ENCODE assay signal across 35 cellular contexts in the genomic region with DNA sequence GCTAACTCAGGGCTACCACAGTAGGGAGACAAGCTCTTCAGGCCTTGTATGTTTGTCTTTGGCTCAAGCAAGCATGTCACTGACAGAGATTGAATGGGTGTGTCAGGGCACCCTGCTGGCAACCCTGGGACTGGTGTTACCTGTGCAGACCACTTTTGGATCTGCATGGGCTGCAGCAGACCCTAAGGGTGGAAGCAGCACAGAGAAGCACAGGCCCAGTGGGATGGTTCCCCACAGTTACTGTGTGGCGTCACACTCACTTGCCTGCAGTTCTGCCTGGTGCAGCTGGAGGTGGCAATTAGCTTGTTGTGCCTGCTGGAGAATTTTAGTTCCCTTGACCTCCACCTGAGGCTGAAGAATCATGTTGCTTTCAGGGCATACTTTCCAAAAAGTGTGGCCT. TPM values are rescaled to one million over a fixed set of nuclear protein-coding genes. Genes with fewer than 3 reads are reported as not detected.
"Had no signal": no experiment of that assay in that cellular context is flagged by ENCODE, and none has a peak within 500 bp of the region (broad histone marks: within the 10 kb centered on the region; RNA-seq: fewer than 3 reads in every experiment).

No MANE protein-coding gene starts in this region.

- H3K4me3 ChIP-seq: MG63, PC-9, SJCRH30, SK-N-MC had no signal

- H3K27ac ChIP-seq: PC-9, RWPE1, SJCRH30, SK-N-MC had no signal

- H3K27me3 ChIP-seq: MG63, SJCRH30 had no signal

- H3K9me3 ChIP-seq: MG63, SJCRH30 had no signal

- H3K4me1 ChIP-seq: SJCRH30 had no signal

- DNase-seq: Kasumi-1, KG1, MG63, NCI-H1048, NCI-H1092 treated with DMSO at 0.1 percent for 48 hours, NCI-H1105 treated with DMSO at 0.1 percent for 48 hours, NCI-H1417, NCI-H1436, NCI-H146, NCI-H1694, NCI-H187, NCI-H1930, NCI-H2029 treated with DMSO at 0.1 percent for 48 hours, NCI-H2081 treated with DMSO at 0.1 percent for 48 hours, NCI-H2107, NCI-H2171, NCI-H226, NCI-H446 treated with DMSO at 0.1 percent for 48 hours, NCI-H510A, NCI-H524, NCI-H526, NCI-H69, NCI-H748 treated with DMSO at 0.1 percent for 48 hours, NCI-H82, SHP77, SIG-M5, SJCRH30 had no signal

- H3K36me3 ChIP-seq: MG63, SJCRH30 had no signal

RNA-seq across cellular contexts. Expression of a gene that starts 50.1 kb away (rescaled TPM):
- total RNA-seq: M059J, OCI-LY7, PC-9, Right ventricle myocardium inferior, RPMI7951, SJCRH30, SK-MEL-5 had no signal
